Comparison of ENCODE assay signal across 12 cellular contexts in genomic region chr16:87877942-87878507, GRCh38. TPM values are rescaled to one million over a fixed set of nuclear protein-coding genes. Genes with fewer than 3 reads are reported as not detected.
DNase-seq lines count a peak whose midpoint lies in the region; ATAC-seq and TF ChIP-seq lines count a peak whose summit lies in the region.
"Had no signal": no experiment of that assay in that cellular context is flagged by ENCODE, and none has a peak within 500 bp of the region (broad histone marks: within the 10 kb centered on the region; RNA-seq: fewer than 3 reads in every experiment).

No MANE protein-coding gene starts in this region.

- no peak overlapping the region for H3K9ac ChIP-seq in GM23248

- no peaks in the 10 kb centered on the region for H3K36me3 ChIP-seq in GM23248 (ENCODE audit: low read depth)

- peaks cover 2% of the 10 kb centered on the region for H3K36me3 Mint-ChIP-seq in activated CD8-positive, alpha-beta memory T cell treated with anti-CD3 and anti-CD28 coated beads, Interleukin-2, amount 10 ng/mL, durations not matched to agents 7 days and 5 days
- H3K36me3 Mint-ChIP-seq in endothelial cell (ENCODE audit: low read depth, unreplicated experiment) = no peaks in the 10 kb centered on the region
- H3K36me3 Mint-ChIP-seq: naive thymus-derived CD8-positive, alpha-beta T cell had no signal

- DNase-seq in COLO668 (lab: John Stamatoyannopoulos, UW; ENCODE audit: unreplicated experiment) (peak; percentile 16), GM23248 (peak; percentile 45), left lobe of liver (ENCODE audit: low spot score) (no peak), NCI-H510A (lab: John Stamatoyannopoulos, UW) (no peak), endothelial cell (ENCODE audit: low spot score) (no peak)
- DNase-seq in activated CD8-positive, alpha-beta memory T cell treated with anti-CD3 and anti-CD28 coated beads, Interleukin-2, amount 10 ng/mL, durations not matched to agents 7 days and 5 days = peak; percentile 68
- DNase-seq: cortex of kidney; DMS79 treated with DMSO at 0.1 percent for 48 hours; naive thymus-derived CD8-positive, alpha-beta T cell; NCI-H2029 treated with DMSO at 0.1 percent for 48 hours had no signal

- no peak overlapping the region for H3K27ac Mint-ChIP-seq in activated CD8-positive, alpha-beta memory T cell treated with anti-CD3 and anti-CD28 coated beads, Interleukin-2, amount 10 ng/mL, durations not matched to agents 7 days and 5 days
- no peak overlapping the region for H3K27ac Mint-ChIP-seq in endothelial cell (ENCODE audit: unreplicated experiment)
- H3K27ac Mint-ChIP-seq: naive thymus-derived CD8-positive, alpha-beta T cell had no signal

- no peaks in the 10 kb centered on the region for H3K9me3 ChIP-seq in GM23248 (ENCODE audit: low read depth)

- 0 out of 2 replicates have a peak, but pooled peaks cover 8% of the 10 kb centered on the region for H3F3A ChIP-seq in GM23248 (ENCODE audit: insufficient read depth)

- no peaks in the 10 kb centered on the region for H3K4me1 ChIP-seq in GM23248 (ENCODE audit: insufficient read depth)

- 61 to 65% methylated on average over 15 to 19 of the region's 19 CpGs for WGBS in GM23248 (ENCODE audit: low coverage in 1 of 2, low lambda C conversion rate in 2 of 2, missing lambda C conversion rate in 2 of 2), 2 experiments

- no peak for TF ChIP-seq POLR2A in GM18505 (IDR thresholded peaks at IDR 0.05; ENCODE audit: borderline replicate concordance, extremely low read depth, insufficient read depth, insufficient read length)

- H3K4me2 ChIP-seq in GM23248 (ENCODE audit: unreplicated experiment) = no peak overlapping the region

- peaks cover 8% of the 10 kb centered on the region for H3K27me3 Mint-ChIP-seq in activated CD8-positive, alpha-beta memory T cell treated with anti-CD3 and anti-CD28 coated beads, Interleukin-2, amount 10 ng/mL, durations not matched to agents 7 days and 5 days
- peaks cover 9% of the 10 kb centered on the region for H3K27me3 Mint-ChIP-seq in endothelial cell (ENCODE audit: unreplicated experiment)

- H3K79me2 ChIP-seq in GM23248 (ENCODE audit: insufficient read depth) = no peaks in the 10 kb centered on the region

- no peaks in the 10 kb centered on the region; the same call in none of the 2 replicates for H3K27me3 ChIP-seq in GM23248 (replicated peaks; ENCODE audit: insufficient read depth)

- in situ Hi-C loops in GM23248 (cut with MboI) = no loop called here

- H4K20me1 ChIP-seq in GM23248 (ENCODE audit: insufficient read depth) = no peaks in the 10 kb centered on the region

- no peak overlapping the region for H3K4me3 ChIP-seq in GM23248

- H2AFZ ChIP-seq in GM23248 = no peak overlapping the region

- H3K9me2 ChIP-seq in GM23248 (ENCODE audit: insufficient read depth) = no peaks in the 10 kb centered on the region

- peaks cover 6% of the 10 kb centered on the region for H3K9me3 Mint-ChIP-seq in activated CD8-positive, alpha-beta memory T cell treated with anti-CD3 and anti-CD28 coated beads, Interleukin-2, amount 10 ng/mL, durations not matched to agents 7 days and 5 days (ENCODE audit: low read depth)
- no peaks in the 10 kb centered on the region for H3K9me3 Mint-ChIP-seq in endothelial cell (ENCODE audit: unreplicated experiment)
- H3K9me3 Mint-ChIP-seq: naive thymus-derived CD8-positive, alpha-beta T cell had no signal

- H3K27ac ChIP-seq in GM23248 = no peak overlapping the region

- no peak for TF ChIP-seq CTCF in endothelial cell (IDR thresholded peaks at IDR 0.05; ENCODE audit: unreplicated experiment)

- no peak overlapping the region for H3K4me3 Mint-ChIP-seq in activated CD8-positive, alpha-beta memory T cell treated with anti-CD3 and anti-CD28 coated beads, Interleukin-2, amount 10 ng/mL, durations not matched to agents 7 days and 5 days
- no peak overlapping the region for H3K4me3 Mint-ChIP-seq in endothelial cell (ENCODE audit: unreplicated experiment)
- H3K4me3 Mint-ChIP-seq: naive thymus-derived CD8-positive, alpha-beta T cell had no signal

- CTCF ChIA-PET in activated CD8-positive, alpha-beta memory T cell treated with anti-CD3 and anti-CD28 coated beads, Interleukin-2, amount 10 ng/mL, durations not matched to agents 7 days and 5 days (lab: Charles Lee) = interaction anchor here (0.9 to 5.5 kb wide), 7 partner anchors 11 to 99 kb away, joined by 3 to 44 read pairs (median 3); no protein-coding TSS in a partner anchor

- H3K4me1 Mint-ChIP-seq in activated CD8-positive, alpha-beta memory T cell treated with anti-CD3 and anti-CD28 coated beads, Interleukin-2, amount 10 ng/mL, durations not matched to agents 7 days and 5 days = peaks cover 28% of the 10 kb centered on the region
- H3K4me1 Mint-ChIP-seq in endothelial cell (ENCODE audit: unreplicated experiment) = peaks cover 8% of the 10 kb centered on the region

- no peak for ATAC-seq in activated CD8-positive, alpha-beta memory T cell treated with anti-CD3 and anti-CD28 coated beads, Interleukin-2, amount 10 ng/mL, durations not matched to agents 7 days and 5 days
- ATAC-seq in left lobe of liver (peak; percentile 33), HG03354 (IDR thresholded peaks at IDR 0.05; ENCODE audit: poor library complexity, severe bottlenecking, unreplicated experiment) (no peak), GM18505 (IDR thresholded peaks at IDR 0.05; ENCODE audit: unreplicated experiment) (no peak)
- ATAC-seq: naive thymus-derived CD8-positive, alpha-beta T cell had no signal

RNA-seq across cellular contexts. Expression of gene SLC7A5, which starts 8.7 kb away (rescaled TPM):
- total RNA-seq in GM23248 (2014; rRNA removed; shearing (Covaris generic)) = 79.0 and 99.5 TPM in 2 replicates
- 69.0 and 69.9 TPM in 2 replicates for polyA plus RNA-seq in GM23248 (2016; fragmentation: Nextera tagmentation; extraction: Ambion mirVana)
- 100 to 1,000 TPM; 114 to 220 TPM for total RNA-seq in activated CD8-positive, alpha-beta memory T cell treated with anti-CD3 and anti-CD28 coated beads, Interleukin-2, amount 10 ng/mL, durations not matched to agents 7 days and 5 days
- total RNA-seq in left lobe of liver (13.4 TPM), endothelial cell (ENCODE audit: unreplicated experiment) (18.8 TPM)

RNA-seq across cellular contexts. Expression of gene CA5A, which starts 58.3 kb away (rescaled TPM):
- total RNA-seq in GM23248 (2014; rRNA removed; shearing (Covaris generic)) = not detected in 2 replicates
- not detected in 2 replicates for polyA plus RNA-seq in GM23248 (2016; fragmentation: Nextera tagmentation; extraction: Ambion mirVana)
- total RNA-seq in activated CD8-positive, alpha-beta memory T cell treated with anti-CD3 and anti-CD28 coated beads, Interleukin-2, amount 10 ng/mL, durations not matched to agents 7 days and 5 days = not detected
- 35.7 TPM for total RNA-seq in left lobe of liver
- total RNA-seq in endothelial cell (ENCODE audit: unreplicated experiment) = not detected
- total RNA-seq: naive thymus-derived CD8-positive, alpha-beta T cell had no signal
- polyA plus RNA-seq: naive thymus-derived CD8-positive, alpha-beta T cell had no signal

Comparison
In these comparisons a context has a peak if more than half of its experiments do, and no peak if none do; other contexts are left out.
1. DNase-seq: peak in COLO668 (single experiment), GM23248 (single experiment) and activated CD8-positive, alpha-beta memory T cell treated with anti-CD3 and anti-CD28 coated beads, Interleukin-2, amount 10 ng/mL, durations not matched to agents 7 days and 5 days (single experiment); none in left lobe of liver (single experiment), NCI-H510A (single experiment) and endothelial cell (single experiment).
2. RNA of gene CA5A, which starts 58.3 kb away (total RNA-seq): 35.7 TPM in left lobe of liver (single experiment); not detected in GM23248, not detected in activated CD8-positive, alpha-beta memory T cell treated with anti-CD3 and anti-CD28 coated beads, Interleukin-2, amount 10 ng/mL, durations not matched to agents 7 days and 5 days and not detected in endothelial cell (single experiment); every median in the first group is over 10 times any median in the second.